29 cellular contexts compared by ENCODE assay signal in the genomic region with DNA sequence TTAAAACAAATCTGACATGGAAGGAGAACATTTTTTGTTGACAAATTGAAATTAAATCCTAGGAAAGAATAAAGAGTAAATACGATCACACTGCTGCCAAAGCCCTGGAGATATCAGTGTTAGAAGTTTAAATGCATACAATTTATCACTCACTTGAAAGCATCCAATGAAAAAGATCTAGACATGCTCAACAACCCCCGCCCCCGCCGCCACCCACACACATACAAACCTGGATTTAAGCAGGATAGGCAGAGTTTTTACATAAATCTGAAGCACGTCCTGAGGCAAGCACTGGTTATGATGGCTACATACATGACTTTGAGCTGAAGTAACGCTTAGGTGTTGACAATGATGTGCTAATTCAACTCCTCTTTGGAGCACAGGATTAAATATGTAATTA.
"Had no signal": no experiment of that assay in that cellular context is flagged by ENCODE, and none has a peak within 500 bp of the region (broad histone marks: within the 10 kb centered on the region; RNA-seq: fewer than 3 reads in every experiment).

No MANE protein-coding gene starts in this region.

- H3K4me3 Mint-ChIP-seq: activated CD4-positive, alpha-beta memory T cell treated with anti-CD3 and anti-CD28 coated beads, Interleukin-2, amount 10 ng/mL, durations not matched to agents 7 days and 5 days; activated CD4-positive, alpha-beta T cell treated with anti-CD3 and anti-CD28 coated beads for 36 hours; activated CD4-positive, alpha-beta T cell treated with anti-CD3 and anti-CD28 coated beads, Interleukin-2, amount 10 ng/mL, durations not matched to agents 24 days and 14 days; activated naive CD4-positive, alpha-beta T cell treated with anti-CD3 and anti-CD28 coated beads, Interleukin-2, amount 10 ng/mL, durations not matched to agents 7 days and 5 days; activated naive CD8-positive, alpha-beta T cell treated with anti-CD3 and anti-CD28 coated beads, Interleukin-2, amount 10 ng/mL, durations not matched to agents 7 days and 5 days; activated T-cell treated with anti-CD3 and anti-CD28 coated beads, Interleukin-2, amount 50 U/mL, for 24 hours; activated T-cell treated with anti-CD3 and anti-CD28 coated beads, Interleukin-2, amount 50 U/mL, for 72 hours; brain had no signal

- H3K4me3 ChIP-seq: ascending aorta, breast epithelium, cardiac muscle cell, colonic mucosa, esophagus squamous epithelium, gastroesophageal sphincter had no signal

- H3K9me3 ChIP-seq: ascending aorta, breast epithelium, colonic mucosa, esophagus squamous epithelium, gastroesophageal sphincter had no signal

- H3K27me3 ChIP-seq: ascending aorta, breast epithelium, cardiac muscle cell, colonic mucosa, esophagus squamous epithelium, gastroesophageal sphincter had no signal

- FAIRE-seq: endothelial cell of umbilical vein had no signal

- DNase-seq: activated CD4-positive, alpha-beta memory T cell treated with anti-CD3 and anti-CD28 coated beads, Interleukin-2, amount 10 ng/mL, durations not matched to agents 7 days and 5 days; activated CD4-positive, alpha-beta T cell treated with anti-CD3 and anti-CD28 coated beads for 36 hours; activated CD4-positive, alpha-beta T cell treated with anti-CD3 and anti-CD28 coated beads, Interleukin-2, amount 10 ng/mL, durations not matched to agents 24 days and 14 days; activated CD4-positive, alpha-beta T cell treated with anti-CD3 and anti-CD28 coated beads, Interleukin-2, amount 50 U/mL, for 4 hours; activated CD4-positive, CD25-positive, alpha-beta regulatory T cell; activated CD4-positive, CD25-positive, alpha-beta regulatory T cell treated with anti-CD3 and anti-CD28 coated beads, Interleukin-2, amount 50 U/mL, for 72 hours; activated CD8-positive, alpha-beta memory T cell treated with anti-CD3 and anti-CD28 coated beads, Interleukin-2, amount 50 U/mL, for 48 hours; activated gamma-delta T cell; activated naive CD4-positive, alpha-beta T cell; activated naive CD4-positive, alpha-beta T cell treated with anti-CD3 and anti-CD28 coated beads, Interleukin-2, amount 10 ng/mL, durations not matched to agents 7 days and 5 days; activated naive CD8-positive, alpha-beta T cell treated with anti-CD3 and anti-CD28 coated beads, Interleukin-2, amount 10 ng/mL, durations not matched to agents 7 days and 5 days; activated T-cell treated with anti-CD3 and anti-CD28 coated beads for 4 hours; activated T-cell treated with anti-CD3 and anti-CD28 coated beads, Interleukin-2, amount 50 U/mL, for 24 hours; activated T-cell treated with anti-CD3 and anti-CD28 coated beads, Interleukin-2, amount 50 U/mL, for 72 hours; central memory CD4-positive, alpha-beta T cell; cerebellar nuclear complex; colonic mucosa; effector CD8-positive, alpha-beta T cell; esophagus squamous epithelium; foreskin melanocyte; T-helper 2 cell had no signal

- H3K27me3 Mint-ChIP-seq: activated CD4-positive, alpha-beta memory T cell treated with anti-CD3 and anti-CD28 coated beads, Interleukin-2, amount 10 ng/mL, durations not matched to agents 7 days and 5 days; activated CD4-positive, alpha-beta T cell treated with anti-CD3 and anti-CD28 coated beads for 36 hours; activated CD4-positive, alpha-beta T cell treated with anti-CD3 and anti-CD28 coated beads, Interleukin-2, amount 10 ng/mL, durations not matched to agents 24 days and 14 days; activated naive CD4-positive, alpha-beta T cell treated with anti-CD3 and anti-CD28 coated beads, Interleukin-2, amount 10 ng/mL, durations not matched to agents 7 days and 5 days; activated naive CD8-positive, alpha-beta T cell treated with anti-CD3 and anti-CD28 coated beads, Interleukin-2, amount 10 ng/mL, durations not matched to agents 7 days and 5 days; activated T-cell treated with anti-CD3 and anti-CD28 coated beads, Interleukin-2, amount 50 U/mL, for 24 hours; brain had no signal

- H3K36me3 ChIP-seq: breast epithelium, cardiac muscle cell, colonic mucosa had no signal

- H3K27ac ChIP-seq: ascending aorta, breast epithelium, cardiac muscle cell, colonic mucosa, epithelial cell of prostate, esophagus squamous epithelium, gastroesophageal sphincter had no signal

- ATAC-seq: activated CD4-positive, alpha-beta T cell treated with anti-CD3 and anti-CD28 coated beads for 36 hours; activated naive CD4-positive, alpha-beta T cell treated with anti-CD3 and anti-CD28 coated beads, Interleukin-2, amount 50 U/mL, for 72 hours; activated T-cell treated with anti-CD3 and anti-CD28 coated beads, Interleukin-2, amount 50 U/mL, for 72 hours; gastroesophageal sphincter had no signal

- H3K4me1 ChIP-seq: ascending aorta, breast epithelium, colonic mucosa had no signal

- H3K4me1 Mint-ChIP-seq: activated CD4-positive, alpha-beta memory T cell treated with anti-CD3 and anti-CD28 coated beads, Interleukin-2, amount 10 ng/mL, durations not matched to agents 7 days and 5 days; activated CD4-positive, alpha-beta T cell treated with anti-CD3 and anti-CD28 coated beads for 36 hours; activated CD4-positive, alpha-beta T cell treated with anti-CD3 and anti-CD28 coated beads, Interleukin-2, amount 10 ng/mL, durations not matched to agents 24 days and 14 days; activated naive CD4-positive, alpha-beta T cell treated with anti-CD3 and anti-CD28 coated beads, Interleukin-2, amount 10 ng/mL, durations not matched to agents 7 days and 5 days had no signal

- H3K9me3 Mint-ChIP-seq: activated CD4-positive, alpha-beta memory T cell treated with anti-CD3 and anti-CD28 coated beads, Interleukin-2, amount 10 ng/mL, durations not matched to agents 7 days and 5 days; activated CD4-positive, alpha-beta T cell treated with anti-CD3 and anti-CD28 coated beads, Interleukin-2, amount 10 ng/mL, durations not matched to agents 24 days and 14 days; activated naive CD4-positive, alpha-beta T cell treated with anti-CD3 and anti-CD28 coated beads, Interleukin-2, amount 10 ng/mL, durations not matched to agents 7 days and 5 days; activated naive CD4-positive, alpha-beta T cell treated with anti-CD3 and anti-CD28 coated beads, Interleukin-2, amount 50 U/mL, for 72 hours; activated naive CD8-positive, alpha-beta T cell treated with anti-CD3 and anti-CD28 coated beads, Interleukin-2, amount 10 ng/mL, durations not matched to agents 7 days and 5 days; activated T-cell treated with anti-CD3 and anti-CD28 coated beads, Interleukin-2, amount 50 U/mL, for 24 hours; activated T-cell treated with anti-CD3 and anti-CD28 coated beads, Interleukin-2, amount 50 U/mL, for 72 hours; brain had no signal

- H3K27ac Mint-ChIP-seq: activated CD4-positive, alpha-beta memory T cell treated with anti-CD3 and anti-CD28 coated beads, Interleukin-2, amount 10 ng/mL, durations not matched to agents 7 days and 5 days; activated CD4-positive, alpha-beta T cell treated with anti-CD3 and anti-CD28 coated beads for 36 hours; activated CD4-positive, alpha-beta T cell treated with anti-CD3 and anti-CD28 coated beads, Interleukin-2, amount 10 ng/mL, durations not matched to agents 24 days and 14 days; activated naive CD4-positive, alpha-beta T cell treated with anti-CD3 and anti-CD28 coated beads, Interleukin-2, amount 10 ng/mL, durations not matched to agents 7 days and 5 days; activated naive CD4-positive, alpha-beta T cell treated with anti-CD3 and anti-CD28 coated beads, Interleukin-2, amount 50 U/mL, for 72 hours; activated naive CD8-positive, alpha-beta T cell treated with anti-CD3 and anti-CD28 coated beads, Interleukin-2, amount 10 ng/mL, durations not matched to agents 7 days and 5 days; activated T-cell treated with anti-CD3 and anti-CD28 coated beads, Interleukin-2, amount 50 U/mL, for 24 hours; activated T-cell treated with anti-CD3 and anti-CD28 coated beads, Interleukin-2, amount 50 U/mL, for 72 hours; brain had no signal
